In the genomic region with DNA sequence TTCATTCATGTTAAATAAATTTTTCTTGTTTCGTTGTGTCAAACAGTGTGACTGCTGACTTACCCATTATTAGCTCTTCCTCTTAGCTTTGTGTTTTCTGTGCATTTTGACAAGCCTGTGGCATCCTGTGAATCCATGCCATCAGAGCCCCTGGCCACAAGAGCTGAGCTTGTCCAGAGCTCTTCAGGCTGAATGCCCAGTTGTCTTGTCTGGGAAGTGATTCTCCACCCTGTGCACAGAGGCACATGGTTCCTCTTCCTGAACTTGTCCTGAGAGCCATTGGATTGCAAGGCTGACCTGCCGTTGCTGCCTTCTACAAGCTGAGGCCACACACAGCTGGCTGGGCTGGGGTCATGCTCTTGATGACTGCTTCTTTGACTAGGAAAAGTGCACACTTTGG, we compare ENCODE assay signal across 14 cellular contexts.
DNase-seq lines count a peak whose midpoint lies in the region; ATAC-seq and TF ChIP-seq lines count a peak whose summit lies in the region.
"Had no signal": no experiment of that assay in that cellular context is flagged by ENCODE, and none has a peak within 500 bp of the region (broad histone marks: within the 10 kb centered on the region; RNA-seq: fewer than 3 reads in every experiment).

No MANE protein-coding gene starts in this region.

- no peak overlapping the region for H3K4me3 Mint-ChIP-seq in activated CD4-positive, alpha-beta T cell treated with anti-CD3 and anti-CD28 coated beads for 36 hours
- H3K4me3 Mint-ChIP-seq in activated CD8-positive, alpha-beta T cell treated with anti-CD3 and anti-CD28 coated beads for 36 hours = no peak overlapping the region
- H3K4me3 Mint-ChIP-seq in immature natural killer cell = no peak overlapping the region

- no peaks in the 10 kb centered on the region for H3K9me3 ChIP-seq in skeletal muscle tissue (ENCODE audit: control insufficient read depth in 3 of 3, low read length in 3 of 3)

- H3K4me1 Mint-ChIP-seq in activated CD4-positive, alpha-beta T cell treated with anti-CD3 and anti-CD28 coated beads for 36 hours = peaks cover 84% of the 10 kb centered on the region
- peaks cover 82% of the 10 kb centered on the region for H3K4me1 Mint-ChIP-seq in activated CD8-positive, alpha-beta T cell treated with anti-CD3 and anti-CD28 coated beads for 36 hours (ENCODE audit: low read depth)
- H3K4me1 Mint-ChIP-seq in immature natural killer cell = peaks cover 50 to 91% of the 10 kb centered on the region in 2 donors

- peaks cover 10 to 45% (median 23%) of the 10 kb centered on the region in 3 donors for H3K36me3 ChIP-seq in skeletal muscle tissue (ENCODE audit: control insufficient read depth in 3 of 3, insufficient read depth in 3 of 3, low read length in 3 of 3)

- peaks cover 80% of the 10 kb centered on the region for H3K36me3 Mint-ChIP-seq in activated CD4-positive, alpha-beta T cell treated with anti-CD3 and anti-CD28 coated beads for 36 hours (ENCODE audit: low read depth)
- peaks cover 74% of the 10 kb centered on the region for H3K36me3 Mint-ChIP-seq in activated CD8-positive, alpha-beta T cell treated with anti-CD3 and anti-CD28 coated beads for 36 hours (ENCODE audit: low read depth)
- peaks cover 0 to 7% (median 5%) of the 10 kb centered on the region in 3 donors for H3K36me3 Mint-ChIP-seq in immature natural killer cell

- CTCF ChIA-PET in activated CD4-positive, alpha-beta T cell treated with anti-CD3 and anti-CD28 coated beads for 36 hours (lab: Charles Lee) = interaction anchor here (0.9 to 1.6 kb wide), 5 partner anchors 10 to 60 kb away, joined by 3 to 6 read pairs (median 5); no protein-coding TSS in a partner anchor
- CTCF ChIA-PET in activated CD8-positive, alpha-beta T cell treated with anti-CD3 and anti-CD28 coated beads for 36 hours (lab: Charles Lee) = interaction anchor here (1.0 to 1.7 kb wide), 4 partner anchors 8 to 274 kb away, joined by 3 to 4 read pairs (median 4); no protein-coding TSS in a partner anchor

- no peaks in the 10 kb centered on the region for H3K27me3 ChIP-seq in skeletal muscle tissue (ENCODE audit: control insufficient read depth in 3 of 3, insufficient read depth in 3 of 3, low read length in 3 of 3)

- POLR2A ChIA-PET in activated CD4-positive, alpha-beta T cell treated with anti-CD3 and anti-CD28 coated beads for 36 hours (lab: Charles Lee) = no interaction called here
- POLR2A ChIA-PET in activated CD8-positive, alpha-beta T cell treated with anti-CD3 and anti-CD28 coated beads for 36 hours (lab: Charles Lee) = no interaction called here

- TF ChIP-seq CTCF in activated CD8-positive, alpha-beta T cell treated with anti-CD3 and anti-CD28 coated beads for 36 hours (IDR thresholded peaks at IDR 0.05) = no peak

- intact Hi-C loops in activated CD4-positive, alpha-beta T cell treated with anti-CD3 and anti-CD28 coated beads for 36 hours (cut with DNase I, micrococcal nuclease) = no loop called here
- intact Hi-C loops in activated CD8-positive, alpha-beta T cell treated with anti-CD3 and anti-CD28 coated beads for 36 hours (cut with micrococcal nuclease) = no loop called here

- H3K27ac Mint-ChIP-seq in activated CD4-positive, alpha-beta T cell treated with anti-CD3 and anti-CD28 coated beads for 36 hours = peak overlapping the region; percentile 52
- peak overlapping the region; percentile 67 for H3K27ac Mint-ChIP-seq in activated CD8-positive, alpha-beta T cell treated with anti-CD3 and anti-CD28 coated beads for 36 hours
- H3K27ac Mint-ChIP-seq in immature natural killer cell = peak overlapping the region; percentile 12 to 76 (median 32)

- DNase-seq in activated CD4-positive, alpha-beta T cell treated with anti-CD3 and anti-CD28 coated beads for 36 hours = no peak
- no peak for DNase-seq in activated CD4-positive, alpha-beta T cell treated with anti-CD3 and anti-CD28 coated beads, Interleukin-2, amount 50 U/mL, for 48 hours
- no peak for DNase-seq in activated CD8-positive, alpha-beta T cell treated with anti-CD3 and anti-CD28 coated beads for 36 hours
- DNase-seq in immature natural killer cell (no peak), NOMO-1 (lab: John Stamatoyannopoulos, UW; ENCODE audit: unreplicated experiment in 2 of 2) (no peak), germinal center (ENCODE audit: low spot score) (no peak), HCEC 1CT (no peak)
- DNase-seq: amniotic stem cell, NCI-H1694, NCI-H748 treated with DMSO at 0.1 percent for 48 hours, RPMI8226 had no signal

- no peak for ATAC-seq in activated CD4-positive, alpha-beta T cell treated with anti-CD3 and anti-CD28 coated beads for 36 hours
- no peak for ATAC-seq in activated CD8-positive, alpha-beta T cell treated with anti-CD3 and anti-CD28 coated beads for 36 hours
- ATAC-seq: K562 had no signal

- H3K27me3 Mint-ChIP-seq in activated CD4-positive, alpha-beta T cell treated with anti-CD3 and anti-CD28 coated beads for 36 hours = no peaks in the 10 kb centered on the region
- H3K27me3 Mint-ChIP-seq in activated CD8-positive, alpha-beta T cell treated with anti-CD3 and anti-CD28 coated beads for 36 hours = no peaks in the 10 kb centered on the region
- peaks cover 0 to 4% (median 2%) of the 10 kb centered on the region in 3 donors for H3K27me3 Mint-ChIP-seq in immature natural killer cell (ENCODE audit: low read depth in 3 of 3)

- H3K27ac ChIP-seq in skeletal muscle tissue (ENCODE audit: low read depth, low read length) = peak overlapping the region; percentile 28

- no peak overlapping the region for H3K4me3 ChIP-seq in skeletal muscle tissue (ENCODE audit: low read length in 3 of 3)
- H3K4me3 ChIP-seq: K562, smooth muscle cell had no signal

- H3K9me3 Mint-ChIP-seq in activated CD4-positive, alpha-beta T cell treated with anti-CD3 and anti-CD28 coated beads for 36 hours (ENCODE audit: low read depth) = no peaks in the 10 kb centered on the region
- no peaks in the 10 kb centered on the region for H3K9me3 Mint-ChIP-seq in activated CD8-positive, alpha-beta T cell treated with anti-CD3 and anti-CD28 coated beads for 36 hours
- H3K9me3 Mint-ChIP-seq in immature natural killer cell = no peaks in the 10 kb centered on the region

- H3K9ac ChIP-seq in skeletal muscle tissue (ENCODE audit: low read depth in 1 of 3, low read length in 3 of 3) = no peak overlapping the region

- H3K4me1 ChIP-seq in skeletal muscle tissue (ENCODE audit: control insufficient read depth in 3 of 3, insufficient read depth in 3 of 3, low read length in 3 of 3) = peaks cover 27 to 45% (median 28%) of the 10 kb centered on the region in 3 donors
